Comparison of ENCODE assay signal across 8 cellular contexts in the genomic region with DNA sequence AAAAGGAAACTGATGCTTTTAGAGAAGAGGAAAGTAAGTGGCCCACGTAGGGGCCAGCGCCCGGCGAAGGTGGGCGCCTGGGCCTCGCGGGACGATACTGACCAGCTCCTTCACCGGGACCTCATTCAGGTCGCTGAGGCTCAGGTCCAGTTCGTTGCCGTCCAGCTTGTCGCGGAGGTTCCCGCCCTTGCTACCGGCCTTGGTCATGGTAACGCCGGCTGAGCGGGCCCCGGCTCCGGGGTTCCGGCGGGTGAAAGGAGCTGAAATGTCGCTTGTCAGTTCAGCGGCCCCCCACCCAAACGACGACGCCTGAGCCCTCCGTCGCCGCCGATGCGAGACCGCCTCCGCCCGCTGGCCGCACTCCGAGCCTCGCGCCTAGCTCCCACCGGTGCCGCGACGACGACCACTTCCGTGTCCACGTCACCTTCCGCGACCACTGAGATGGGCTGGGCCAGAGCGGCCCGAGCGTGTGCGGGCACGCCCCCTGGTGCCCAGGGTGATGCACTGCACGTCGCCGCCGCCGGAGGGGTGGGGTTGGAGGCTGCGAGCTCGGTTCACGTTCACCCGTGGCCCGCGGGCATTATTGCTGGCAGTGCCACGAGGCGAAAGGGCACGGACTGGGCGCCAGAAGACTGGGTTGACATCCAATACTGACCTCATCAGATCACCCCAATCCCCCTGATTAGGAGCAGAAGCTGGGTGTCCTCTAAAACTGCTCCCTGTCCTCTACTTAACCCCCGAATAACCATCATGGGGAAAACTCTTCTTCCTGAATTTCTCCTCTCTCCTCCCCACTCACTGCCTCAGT. TPM values are rescaled to one million over a fixed set of nuclear protein-coding genes. Genes with fewer than 3 reads are reported as not detected.
DNase-seq lines count a peak whose midpoint lies in the region; ATAC-seq, FAIRE-seq and TF ChIP-seq lines count a peak whose summit lies in the region.

Gene LRRC59 (minus strand): TSS at position 413 of the 808 bp plus-strand sequence. CDS start 206 bp downstream, at position 207.

- peak within 1 kb of the TSS; percentile 99 for H3K4me3 Mint-ChIP-seq in activated T-helper 1 cell treated with anti-CD3 and anti-CD28 coated beads, Interleukin-12 subunit alpha, Interleukin-12 subunit beta, Interleukin-2, Interleukin-4 antibody, amounts not matched to agents 30 ng/mL and 10 ng/mL and 1 ng/mL, durations not matched to agents 14 hours and 24 hours and 36 hours
- H3K4me3 Mint-ChIP-seq in naive thymus-derived CD4-positive, alpha-beta T cell = peak within 1 kb of the TSS; percentile 78 to 99 (median 92)
- H3K4me3 Mint-ChIP-seq in stimulated activated memory B cell treated with anti-CD40 and anti-IgM and Interleukin-4, amounts not matched to agents 10 μg/mL and 1 μg/mL and 100 μg/mL, for 72 hours = peak within 1 kb of the TSS; percentile 95

- peak; percentile 92 for DNase-seq in DND-41
- peak; percentile 92 for DNase-seq in KBM-7
- DNase-seq in RCC 7860 (ENCODE audit: low spot score) = peak; percentile 72
- peak; percentile 92 for DNase-seq in activated T-helper 1 cell treated with anti-CD3 and anti-CD28 coated beads, Interleukin-12 subunit alpha, Interleukin-12 subunit beta, Interleukin-2, Interleukin-4 antibody, amounts not matched to agents 30 ng/mL and 10 ng/mL and 1 ng/mL, durations not matched to agents 14 hours and 24 hours and 36 hours (ENCODE audit: low spot score)
- DNase-seq in fibroblast of gingiva (ENCODE audit: low read depth) = peak; percentile 82
- DNase-seq in naive thymus-derived CD4-positive, alpha-beta T cell = peak; percentile 86 to 99 (median 93)

- intact Hi-C loops in activated T-helper 1 cell treated with anti-CD3 and anti-CD28 coated beads, Interleukin-12 subunit alpha, Interleukin-12 subunit beta, Interleukin-2, Interleukin-4 antibody, amounts not matched to agents 30 ng/mL and 10 ng/mL and 1 ng/mL, durations not matched to agents 14 hours and 24 hours and 36 hours (cut with micrococcal nuclease) = loop anchor here (1.0 to 5.0 kb wide), 6 partner anchors 24 to 310 kb away; partner anchors contain the start of genes ACSF2, ANKRD40, RSAD1 and XYLT2
- intact Hi-C loops in naive thymus-derived CD4-positive, alpha-beta T cell (cut with micrococcal nuclease) = loop anchor here (1.0 to 10.0 kb wide), 10 partner anchors 24 to 307 kb away; partner anchors contain the start of genes ACSF2 (in 2 of the 2), EME1 (in 2 of the 2), MRPL27 (in 2 of the 2) and ANKRD40 (in 1 of the 2)

- H3K79me2 ChIP-seq in DND-41 (ENCODE audit: insufficient read depth, low read length) = peaks cover 49% of the 10 kb centered on the region

- H3K27me3 ChIP-seq in DND-41 (ENCODE audit: insufficient read depth, low read length, poor library complexity) = no peaks in the 10 kb centered on the region
- no peaks in the 10 kb centered on the region for H3K27me3 ChIP-seq in naive thymus-derived CD4-positive, alpha-beta T cell (ENCODE audit: control insufficient read depth in 2 of 2, insufficient read depth in 2 of 2, low read length in 2 of 2)

- peak within 1 kb of the TSS; percentile 85 to 96 for H3K4me3 ChIP-seq in DND-41 (ENCODE audit: low read depth in 1 of 2, low read length in 2 of 2)
- peak within 1 kb of the TSS; percentile 69 for H3K4me3 ChIP-seq in naive thymus-derived CD4-positive, alpha-beta T cell (ENCODE audit: low read length)

- peaks cover 33% of the 10 kb centered on the region; the same call in 1 of the 2 replicates for H4K20me1 ChIP-seq in DND-41 (ENCODE audit: insufficient read depth, low read length)

- peak within 1 kb of the TSS; percentile 96 for H3K27ac Mint-ChIP-seq in activated T-helper 1 cell treated with anti-CD3 and anti-CD28 coated beads, Interleukin-12 subunit alpha, Interleukin-12 subunit beta, Interleukin-2, Interleukin-4 antibody, amounts not matched to agents 30 ng/mL and 10 ng/mL and 1 ng/mL, durations not matched to agents 14 hours and 24 hours and 36 hours
- peak within 1 kb of the TSS; percentile 83 to 96 (median 93) for H3K27ac Mint-ChIP-seq in naive thymus-derived CD4-positive, alpha-beta T cell
- peak within 1 kb of the TSS; percentile 80 for H3K27ac Mint-ChIP-seq in stimulated activated memory B cell treated with anti-CD40 and anti-IgM and Interleukin-4, amounts not matched to agents 10 μg/mL and 1 μg/mL and 100 μg/mL, for 72 hours

- peak within 1 kb of the TSS; percentile 93 for H2AFZ ChIP-seq in DND-41 (ENCODE audit: low read depth, low read length)

- H3K36me3 Mint-ChIP-seq in activated T-helper 1 cell treated with anti-CD3 and anti-CD28 coated beads, Interleukin-12 subunit alpha, Interleukin-12 subunit beta, Interleukin-2, Interleukin-4 antibody, amounts not matched to agents 30 ng/mL and 10 ng/mL and 1 ng/mL, durations not matched to agents 14 hours and 24 hours and 36 hours (ENCODE audit: low read depth) = peaks cover 31% of the 10 kb centered on the region
- H3K36me3 Mint-ChIP-seq in naive thymus-derived CD4-positive, alpha-beta T cell = peaks cover 11 to 27% (median 14%) of the 10 kb centered on the region in 5 donors
- peaks cover 25% of the 10 kb centered on the region for H3K36me3 Mint-ChIP-seq in stimulated activated memory B cell treated with anti-CD40 and anti-IgM and Interleukin-4, amounts not matched to agents 10 μg/mL and 1 μg/mL and 100 μg/mL, for 72 hours

- peaks cover 32% of the 10 kb centered on the region for H3K4me1 ChIP-seq in DND-41 (ENCODE audit: insufficient read depth, low read length)
- peaks cover 15 to 18% of the 10 kb centered on the region in 2 donors for H3K4me1 ChIP-seq in naive thymus-derived CD4-positive, alpha-beta T cell (ENCODE audit: control insufficient read depth in 2 of 2, insufficient read depth in 2 of 2, low read length in 2 of 2)

- H3K27me3 Mint-ChIP-seq in activated T-helper 1 cell treated with anti-CD3 and anti-CD28 coated beads, Interleukin-12 subunit alpha, Interleukin-12 subunit beta, Interleukin-2, Interleukin-4 antibody, amounts not matched to agents 30 ng/mL and 10 ng/mL and 1 ng/mL, durations not matched to agents 14 hours and 24 hours and 36 hours (ENCODE audit: insufficient read depth) = no peaks in the 10 kb centered on the region
- no peaks in the 10 kb centered on the region for H3K27me3 Mint-ChIP-seq in naive thymus-derived CD4-positive, alpha-beta T cell
- no peaks in the 10 kb centered on the region for H3K27me3 Mint-ChIP-seq in stimulated activated memory B cell treated with anti-CD40 and anti-IgM and Interleukin-4, amounts not matched to agents 10 μg/mL and 1 μg/mL and 100 μg/mL, for 72 hours

- peak within 1 kb of the TSS; percentile 91 for H3K9ac ChIP-seq in DND-41 (ENCODE audit: low read depth, low read length)

- H3K9me3 Mint-ChIP-seq in activated T-helper 1 cell treated with anti-CD3 and anti-CD28 coated beads, Interleukin-12 subunit alpha, Interleukin-12 subunit beta, Interleukin-2, Interleukin-4 antibody, amounts not matched to agents 30 ng/mL and 10 ng/mL and 1 ng/mL, durations not matched to agents 14 hours and 24 hours and 36 hours = peaks cover 4% of the 10 kb centered on the region
- H3K9me3 Mint-ChIP-seq in naive thymus-derived CD4-positive, alpha-beta T cell = peaks cover 0 to 4% (median 0%) of the 10 kb centered on the region in 11 donors
- H3K9me3 Mint-ChIP-seq in stimulated activated memory B cell treated with anti-CD40 and anti-IgM and Interleukin-4, amounts not matched to agents 10 μg/mL and 1 μg/mL and 100 μg/mL, for 72 hours = no peaks in the 10 kb centered on the region

- H3K36me3 ChIP-seq in DND-41 (ENCODE audit: insufficient read depth, low read length) = peaks cover 39% of the 10 kb centered on the region
- H3K36me3 ChIP-seq in naive thymus-derived CD4-positive, alpha-beta T cell (ENCODE audit: control insufficient read depth in 2 of 3, insufficient read depth in 3 of 3, low read length in 3 of 3) = peaks cover 2 to 34% (median 3%) of the 10 kb centered on the region in 3 experiments

- peak within 1 kb of the TSS; percentile 87 for H3K4me2 ChIP-seq in DND-41 (ENCODE audit: insufficient read depth, low read length)

- in situ Hi-C loops in KBM-7 (cut with MboI; ENCODE audit: low pct_unique_long_range_greater_than_20kb, low sequenced_read_pairs) = no loop called here

- H3K27ac ChIP-seq in DND-41 (ENCODE audit: low read length) = peak within 1 kb of the TSS; percentile 86
- H3K27ac ChIP-seq in naive thymus-derived CD4-positive, alpha-beta T cell (ENCODE audit: low read depth, low read length) = peak within 1 kb of the TSS; percentile 93

- FAIRE-seq in RCC 7860 (lab: Jason Lieb, UNC) = no peak

- ATAC-seq in DND-41 (ENCODE audit: insufficient read depth, low read depth) = peak; percentile 95
- peak; percentile 93 for ATAC-seq in GM21717 (IDR thresholded peaks at IDR 0.05; ENCODE audit: unreplicated experiment)
- ATAC-seq in naive thymus-derived CD4-positive, alpha-beta T cell = peak; percentile 100
- peak; percentile 100 for ATAC-seq in stimulated activated memory B cell treated with anti-CD40 and anti-IgM and Interleukin-4, amounts not matched to agents 10 μg/mL and 1 μg/mL and 100 μg/mL, for 72 hours

- peak; percentile 99 for TF ChIP-seq CTCF in DND-41 (IDR thresholded peaks at IDR 0.05; ENCODE audit: borderline replicate concordance, extremely low read depth, low read length, poor library complexity, severe bottlenecking)

- POLR2A ChIA-PET in naive thymus-derived CD4-positive, alpha-beta T cell (lab: Charles Lee) = interaction anchor here (0.6 to 2.9 kb wide), 15 partner anchors 9 to 88 kb away, joined by 3 to 16 read pairs (median 6); partner anchors contain the start of genes ACSF2, EME1, MRPL27 and XYLT2

- H3K4me1 Mint-ChIP-seq in activated T-helper 1 cell treated with anti-CD3 and anti-CD28 coated beads, Interleukin-12 subunit alpha, Interleukin-12 subunit beta, Interleukin-2, Interleukin-4 antibody, amounts not matched to agents 30 ng/mL and 10 ng/mL and 1 ng/mL, durations not matched to agents 14 hours and 24 hours and 36 hours (ENCODE audit: low read depth) = peaks cover 31% of the 10 kb centered on the region
- peaks cover 21 to 47% (median 34%) of the 10 kb centered on the region in 7 donors for H3K4me1 Mint-ChIP-seq in naive thymus-derived CD4-positive, alpha-beta T cell
- H3K4me1 Mint-ChIP-seq in stimulated activated memory B cell treated with anti-CD40 and anti-IgM and Interleukin-4, amounts not matched to agents 10 μg/mL and 1 μg/mL and 100 μg/mL, for 72 hours = peaks cover 39% of the 10 kb centered on the region

- CTCF ChIA-PET in naive thymus-derived CD4-positive, alpha-beta T cell (lab: Charles Lee) = interaction anchor here (0.7 to 5.0 kb wide), 14 partner anchors 9 to 303 kb away, joined by 3 to 44 read pairs (median 5); partner anchors contain the start of gene XYLT2

- no peaks in the 10 kb centered on the region for H3K9me3 ChIP-seq in DND-41 (ENCODE audit: insufficient read depth, low read length, severe bottlenecking)
- H3K9me3 ChIP-seq in naive thymus-derived CD4-positive, alpha-beta T cell (ENCODE audit: control insufficient read depth in 2 of 3, low read length in 3 of 3) = no peaks in the 10 kb centered on the region

RNA-seq across cellular contexts. Expression of gene LRRC59, which starts in this region (rescaled TPM):
- 113 and 116 TPM in 2 replicates for total RNA-seq in activated T-helper 1 cell treated with anti-CD3 and anti-CD28 coated beads, Interleukin-12 subunit alpha, Interleukin-12 subunit beta, Interleukin-2, Interleukin-4 antibody, amounts not matched to agents 30 ng/mL and 10 ng/mL and 1 ng/mL, durations not matched to agents 14 hours and 24 hours and 36 hours
- total RNA-seq in naive thymus-derived CD4-positive, alpha-beta T cell = 10 to 100 TPM; 27.6 to 67.1 (median 42.4) TPM
- 10 to 100 TPM; 13.4 to 15.2 TPM for polyA plus RNA-seq in naive thymus-derived CD4-positive, alpha-beta T cell

Comparison
In these comparisons a context has a peak if more than half of its experiments do, and no peak if none do; other contexts are left out.
1. Peak in every context shown above with its lines: DNase-seq, ATAC-seq, H3K4me3 ChIP-seq and H3K27ac ChIP-seq.